ENCODE assay signal across 1 cellular context in the genomic region with DNA sequence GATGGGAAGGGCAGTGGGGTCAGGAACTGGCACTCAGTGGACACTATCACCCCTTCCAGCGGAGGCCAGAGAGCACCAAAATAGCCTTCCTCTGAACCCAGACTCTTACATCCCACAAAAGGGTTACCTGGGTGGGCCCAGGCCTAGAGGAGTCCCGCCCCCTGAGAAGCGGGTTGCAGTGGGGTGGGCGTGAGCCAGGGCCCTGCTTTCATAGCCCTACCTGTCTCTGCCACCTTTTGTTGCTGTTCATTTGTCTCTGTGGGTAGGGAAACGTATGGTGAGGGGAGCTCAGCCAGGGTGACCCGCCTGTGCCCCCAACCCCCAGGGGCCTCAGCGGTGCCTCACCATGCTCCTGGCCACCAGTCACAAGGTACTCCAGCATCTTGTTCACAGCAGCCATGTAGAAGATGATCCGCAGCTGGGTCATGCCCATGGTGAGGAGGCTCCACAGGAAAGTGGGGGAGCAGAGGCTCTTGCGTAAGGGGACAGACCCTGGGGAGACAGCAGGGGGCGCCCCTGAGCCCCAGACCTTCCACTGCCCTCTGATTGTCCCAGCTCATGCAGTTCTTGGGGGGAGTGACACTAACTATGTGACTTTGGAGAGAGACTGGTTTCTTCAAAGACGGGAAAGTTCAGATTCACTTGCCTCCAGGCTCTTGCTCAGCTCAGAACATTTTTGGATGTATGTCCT.
TF ChIP-seq lines count a peak whose summit lies in the region.

No MANE protein-coding gene starts in this region.

TF ChIP-seq in IMR-90, 13 proteins besides CTCF, POLR2A, EP300 and RAD21:
- peak; percentile 42 for TF ChIP-seq SMC3 (IDR thresholded peaks at IDR 0.05; ENCODE audit: low read depth, low read length)
- peak; percentile 93 for TF ChIP-seq CEBPB (IDR thresholded peaks at IDR 0.05; ENCODE audit: low read depth, low read length)
- TF ChIP-seq MXI1 (IDR thresholded peaks at IDR 0.05; ENCODE audit: borderline replicate concordance, low read depth, low read length) = no peak
